ENCODE assay signal across 1 cellular context in the genomic region with DNA sequence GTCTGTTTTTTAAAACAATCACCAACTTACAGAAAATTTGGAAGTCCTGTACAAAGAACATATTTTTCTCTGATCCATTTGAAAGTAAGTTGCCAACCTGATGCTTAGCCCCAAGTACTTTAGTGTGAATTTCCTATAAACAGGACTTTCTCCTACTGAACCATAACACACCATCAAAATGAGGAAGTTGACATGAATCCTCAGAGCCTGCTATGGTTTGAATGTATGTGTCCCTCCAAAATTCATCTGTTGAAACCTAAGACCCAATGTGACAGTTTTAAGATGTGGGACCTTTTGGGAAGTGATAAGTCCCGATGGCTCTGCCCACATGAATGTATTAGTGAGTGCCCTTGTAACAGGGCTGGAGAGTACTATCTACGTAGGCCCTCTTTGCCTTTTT.
TF ChIP-seq lines count a peak whose summit lies in the region.

No MANE protein-coding gene starts in this region.

TF ChIP-seq in GM12878, 131 proteins besides CTCF, POLR2A, EP300 and RAD21 (continued from another document):
- TF ChIP-seq, protein P1, sequence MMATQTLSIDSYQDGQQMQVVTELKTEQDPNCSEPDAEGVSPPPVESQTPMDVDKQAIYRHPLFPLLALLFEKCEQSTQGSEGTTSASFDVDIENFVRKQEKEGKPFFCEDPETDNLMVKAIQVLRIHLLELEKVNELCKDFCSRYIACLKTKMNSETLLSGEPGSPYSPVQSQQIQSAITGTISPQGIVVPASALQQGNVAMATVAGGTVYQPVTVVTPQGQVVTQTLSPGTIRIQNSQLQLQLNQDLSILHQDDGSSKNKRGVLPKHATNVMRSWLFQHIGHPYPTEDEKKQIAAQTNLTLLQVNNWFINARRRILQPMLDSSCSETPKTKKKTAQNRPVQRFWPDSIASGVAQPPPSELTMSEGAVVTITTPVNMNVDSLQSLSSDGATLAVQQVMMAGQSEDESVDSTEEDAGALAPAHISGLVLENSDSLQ (IDR thresholded peaks at IDR 0.05) = no peak
- TF ChIP-seq MTA2 (IDR thresholded peaks at IDR 0.05; ENCODE audit: low read depth) (no peak), MYB (IDR thresholded peaks at IDR 0.05; ENCODE audit: borderline replicate concordance, low read depth, low read length) (no peak), MEF2B (IDR thresholded peaks at IDR 0.05; ENCODE audit: partially characterized antibody, poor library complexity, severe bottlenecking) (no peak), CREM (IDR thresholded peaks at IDR 0.05; ENCODE audit: low read depth) (no peak), TCF3 (IDR thresholded peaks at IDR 0.05; ENCODE audit: borderline replicate concordance, insufficient read depth, low read depth, low read length) (no peak), HCFC1 (IDR thresholded peaks at IDR 0.05; ENCODE audit: low read length) (no peak), KLF5 (IDR thresholded peaks at IDR 0.05; ENCODE audit: partially characterized antibody) (no peak), ZSCAN29 (IDR thresholded peaks at IDR 0.05) (no peak)
- TF ChIP-seq, protein P2, sequence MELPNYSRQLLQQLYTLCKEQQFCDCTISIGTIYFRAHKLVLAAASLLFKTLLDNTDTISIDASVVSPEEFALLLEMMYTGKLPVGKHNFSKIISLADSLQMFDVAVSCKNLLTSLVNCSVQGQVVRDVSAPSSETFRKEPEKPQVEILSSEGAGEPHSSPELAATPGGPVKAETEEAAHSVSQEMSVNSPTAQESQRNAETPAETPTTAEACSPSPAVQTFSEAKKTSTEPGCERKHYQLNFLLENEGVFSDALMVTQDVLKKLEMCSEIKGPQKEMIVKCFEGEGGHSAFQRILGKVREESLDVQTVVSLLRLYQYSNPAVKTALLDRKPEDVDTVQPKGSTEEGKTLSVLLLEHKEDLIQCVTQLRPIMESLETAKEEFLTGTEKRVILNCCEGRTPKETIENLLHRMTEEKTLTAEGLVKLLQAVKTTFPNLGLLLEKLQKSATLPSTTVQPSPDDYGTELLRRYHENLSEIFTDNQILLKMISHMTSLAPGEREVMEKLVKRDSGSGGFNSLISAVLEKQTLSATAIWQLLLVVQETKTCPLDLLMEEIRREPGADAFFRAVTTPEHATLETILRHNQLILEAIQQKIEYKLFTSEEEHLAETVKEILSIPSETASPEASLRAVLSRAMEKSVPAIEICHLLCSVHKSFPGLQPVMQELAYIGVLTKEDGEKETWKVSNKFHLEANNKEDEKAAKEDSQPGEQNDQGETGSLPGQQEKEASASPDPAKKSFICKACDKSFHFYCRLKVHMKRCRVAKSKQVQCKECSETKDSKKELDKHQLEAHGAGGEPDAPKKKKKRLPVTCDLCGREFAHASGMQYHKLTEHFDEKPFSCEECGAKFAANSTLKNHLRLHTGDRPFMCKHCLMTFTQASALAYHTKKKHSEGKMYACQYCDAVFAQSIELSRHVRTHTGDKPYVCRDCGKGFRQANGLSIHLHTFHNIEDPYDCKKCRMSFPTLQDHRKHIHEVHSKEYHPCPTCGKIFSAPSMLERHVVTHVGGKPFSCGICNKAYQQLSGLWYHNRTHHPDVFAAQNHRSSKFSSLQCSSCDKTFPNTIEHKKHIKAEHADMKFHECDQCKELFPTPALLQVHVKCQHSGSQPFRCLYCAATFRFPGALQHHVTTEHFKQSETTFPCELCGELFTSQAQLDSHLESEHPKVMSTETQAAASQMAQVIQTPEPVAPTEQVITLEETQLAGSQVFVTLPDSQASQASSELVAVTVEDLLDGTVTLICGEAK (IDR thresholded peaks at IDR 0.05; ENCODE audit: borderline replicate concordance) = no peak
- TF ChIP-seq, protein P3, sequence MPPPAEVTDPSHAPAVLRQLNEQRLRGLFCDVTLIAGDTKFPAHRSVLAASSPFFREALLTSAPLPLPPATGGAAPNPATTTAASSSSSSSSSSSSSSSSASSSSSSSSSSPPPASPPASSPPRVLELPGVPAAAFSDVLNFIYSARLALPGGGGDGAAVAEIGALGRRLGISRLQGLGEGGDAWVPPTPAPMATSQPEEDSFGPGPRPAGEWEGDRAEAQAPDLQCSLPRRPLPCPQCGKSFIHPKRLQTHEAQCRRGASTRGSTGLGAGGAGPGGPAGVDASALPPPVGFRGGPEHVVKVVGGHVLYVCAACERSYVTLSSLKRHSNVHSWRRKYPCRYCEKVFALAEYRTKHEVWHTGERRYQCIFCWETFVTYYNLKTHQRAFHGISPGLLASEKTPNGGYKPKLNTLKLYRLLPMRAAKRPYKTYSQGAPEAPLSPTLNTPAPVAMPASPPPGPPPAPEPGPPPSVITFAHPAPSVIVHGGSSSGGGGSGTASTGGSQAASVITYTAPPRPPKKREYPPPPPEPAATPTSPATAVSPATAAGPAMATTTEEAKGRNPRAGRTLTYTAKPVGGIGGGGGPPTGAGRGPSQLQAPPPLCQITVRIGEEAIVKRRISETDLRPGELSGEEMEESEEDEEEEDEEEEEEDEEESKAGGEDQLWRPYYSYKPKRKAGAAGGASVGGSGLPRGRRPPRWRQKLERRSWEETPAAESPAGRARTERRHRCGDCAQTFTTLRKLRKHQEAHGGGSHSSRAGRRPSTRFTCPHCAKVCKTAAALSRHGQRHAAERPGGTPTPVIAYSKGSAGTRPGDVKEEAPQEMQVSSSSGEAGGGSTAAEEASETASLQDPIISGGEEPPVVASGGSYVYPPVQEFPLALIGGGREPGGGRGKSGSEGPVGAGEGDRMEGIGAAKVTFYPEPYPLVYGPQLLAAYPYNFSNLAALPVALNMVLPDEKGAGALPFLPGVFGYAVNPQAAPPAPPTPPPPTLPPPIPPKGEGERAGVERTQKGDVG (CRISPR knock-in tag; IDR thresholded peaks at IDR 0.05) = no peak
